1 cellular context compared by ENCODE assay signal in the genomic region with DNA sequence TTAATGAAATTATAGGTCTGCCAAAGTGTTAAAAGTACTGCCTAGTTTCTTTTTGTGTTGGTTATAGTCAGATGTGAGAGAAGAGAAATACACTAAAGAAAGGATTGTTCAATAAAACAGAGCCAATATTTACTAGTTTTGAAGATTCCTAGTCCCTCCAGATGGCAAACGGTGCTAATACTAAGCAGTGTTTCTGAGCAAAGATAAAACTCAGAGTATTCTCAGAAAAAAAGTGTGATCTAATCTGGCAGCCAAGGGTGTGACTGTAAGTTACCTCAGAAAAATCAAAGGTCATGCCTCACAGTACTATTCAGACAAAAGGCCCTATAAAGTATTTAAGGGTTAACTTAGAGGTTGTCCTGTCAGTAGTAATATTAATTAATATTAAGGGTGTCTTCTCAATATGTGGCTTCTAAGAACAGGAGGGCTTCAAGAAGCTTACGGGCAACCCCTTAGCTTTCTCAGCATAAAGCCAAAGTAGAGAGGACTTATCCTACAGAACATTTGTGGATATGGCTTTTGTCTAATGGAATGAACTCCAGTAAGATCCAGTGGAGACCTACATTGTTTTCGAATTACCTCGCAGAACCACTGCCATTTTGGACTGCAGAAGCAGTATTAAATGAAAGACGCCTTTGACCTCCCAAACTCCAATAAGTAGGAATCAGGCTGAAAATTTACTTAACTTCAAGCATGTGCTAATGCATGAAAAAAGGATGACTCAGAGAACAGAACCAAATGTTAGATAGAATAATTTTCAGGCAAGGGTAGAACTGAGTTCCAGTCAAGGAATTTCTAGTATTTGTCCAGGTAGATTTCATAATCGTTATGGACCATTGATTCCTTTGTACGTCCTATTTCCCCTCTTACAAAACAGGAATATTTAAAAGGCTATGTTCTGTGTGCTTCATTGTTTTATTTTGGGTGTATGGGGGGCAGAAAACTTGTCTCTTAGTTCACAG.
TF ChIP-seq lines count a peak whose summit lies in the region.

No MANE protein-coding gene starts in this region.

TF ChIP-seq in K562, 482 proteins besides CTCF, POLR2A, EP300 and RAD21 (continued from another document):
- TF ChIP-seq GTF2E2 (tag; IDR thresholded peaks at IDR 0.05): no peak
- TF ChIP-seq, protein P1, sequence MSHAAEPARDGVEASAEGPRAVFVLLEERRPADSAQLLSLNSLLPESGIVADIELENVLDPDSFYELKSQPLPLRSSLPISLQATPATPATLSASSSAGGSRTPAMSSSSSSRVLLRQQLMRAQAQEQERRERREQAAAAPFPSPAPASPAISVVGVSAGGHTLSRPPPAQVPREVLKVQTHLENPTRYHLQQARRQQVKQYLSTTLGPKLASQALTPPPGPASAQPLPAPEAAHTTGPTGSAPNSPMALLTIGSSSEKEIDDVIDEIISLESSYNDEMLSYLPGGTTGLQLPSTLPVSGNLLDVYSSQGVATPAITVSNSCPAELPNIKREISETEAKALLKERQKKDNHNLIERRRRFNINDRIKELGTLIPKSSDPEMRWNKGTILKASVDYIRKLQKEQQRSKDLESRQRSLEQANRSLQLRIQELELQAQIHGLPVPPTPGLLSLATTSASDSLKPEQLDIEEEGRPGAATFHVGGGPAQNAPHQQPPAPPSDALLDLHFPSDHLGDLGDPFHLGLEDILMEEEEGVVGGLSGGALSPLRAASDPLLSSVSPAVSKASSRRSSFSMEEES (CRISPR knock-in tag; IDR thresholded peaks at IDR 0.05): no peak
- TF ChIP-seq ZNF384 (IDR thresholded peaks at IDR 0.05; ENCODE audit: low read depth, low read length): peak; percentile 60; the same call in 1 of the 2 replicates
- peak; percentile 18; the same call in 1 of the 2 replicates for TF ChIP-seq CBFA2T3 (IDR thresholded peaks at IDR 0.05)
- TF ChIP-seq TAL1 (IDR thresholded peaks at IDR 0.05): no peak
- TF ChIP-seq, protein P2, sequence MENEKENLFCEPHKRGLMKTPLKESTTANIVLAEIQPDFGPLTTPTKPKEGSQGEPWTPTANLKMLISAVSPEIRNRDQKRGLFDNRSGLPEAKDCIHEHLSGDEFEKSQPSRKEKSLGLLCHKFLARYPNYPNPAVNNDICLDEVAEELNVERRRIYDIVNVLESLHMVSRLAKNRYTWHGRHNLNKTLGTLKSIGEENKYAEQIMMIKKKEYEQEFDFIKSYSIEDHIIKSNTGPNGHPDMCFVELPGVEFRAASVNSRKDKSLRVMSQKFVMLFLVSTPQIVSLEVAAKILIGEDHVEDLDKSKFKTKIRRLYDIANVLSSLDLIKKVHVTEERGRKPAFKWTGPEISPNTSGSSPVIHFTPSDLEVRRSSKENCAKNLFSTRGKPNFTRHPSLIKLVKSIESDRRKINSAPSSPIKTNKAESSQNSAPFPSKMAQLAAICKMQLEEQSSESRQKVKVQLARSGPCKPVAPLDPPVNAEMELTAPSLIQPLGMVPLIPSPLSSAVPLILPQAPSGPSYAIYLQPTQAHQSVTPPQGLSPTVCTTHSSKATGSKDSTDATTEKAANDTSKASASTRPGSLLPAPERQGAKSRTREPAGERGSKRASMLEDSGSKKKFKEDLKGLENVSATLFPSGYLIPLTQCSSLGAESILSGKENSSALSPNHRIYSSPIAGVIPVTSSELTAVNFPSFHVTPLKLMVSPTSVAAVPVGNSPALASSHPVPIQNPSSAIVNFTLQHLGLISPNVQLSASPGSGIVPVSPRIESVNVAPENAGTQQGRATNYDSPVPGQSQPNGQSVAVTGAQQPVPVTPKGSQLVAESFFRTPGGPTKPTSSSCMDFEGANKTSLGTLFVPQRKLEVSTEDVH (IDR thresholded peaks at IDR 0.05; ENCODE audit: low read depth, partially characterized antibody): no peak
- no peak for TF ChIP-seq SMAD3 (CRISPR knock-in tag; conservative IDR thresholded peaks at IDR 0.05)
- peak; percentile 16; the same call in 1 of the 2 replicates for TF ChIP-seq JUND (IDR thresholded peaks at IDR 0.05; ENCODE audit: borderline replicate concordance, low read depth, low read length)
- no peak; the same call in 2 of the 3 replicates for TF ChIP-seq JUND (tag; IDR thresholded peaks at IDR 0.05; ENCODE audit: borderline replicate concordance, low read depth, low read length)
- no peak for TF ChIP-seq CEBPB (tag; IDR thresholded peaks at IDR 0.05)
- TF ChIP-seq ZNF766 (CRISPR knock-in tag; conservative IDR thresholded peaks at IDR 0.05): no peak
- TF ChIP-seq DPF2 (IDR thresholded peaks at IDR 0.05): peak; percentile 55; the same call in 1 of the 2 replicates
- TF ChIP-seq, protein P3, sequence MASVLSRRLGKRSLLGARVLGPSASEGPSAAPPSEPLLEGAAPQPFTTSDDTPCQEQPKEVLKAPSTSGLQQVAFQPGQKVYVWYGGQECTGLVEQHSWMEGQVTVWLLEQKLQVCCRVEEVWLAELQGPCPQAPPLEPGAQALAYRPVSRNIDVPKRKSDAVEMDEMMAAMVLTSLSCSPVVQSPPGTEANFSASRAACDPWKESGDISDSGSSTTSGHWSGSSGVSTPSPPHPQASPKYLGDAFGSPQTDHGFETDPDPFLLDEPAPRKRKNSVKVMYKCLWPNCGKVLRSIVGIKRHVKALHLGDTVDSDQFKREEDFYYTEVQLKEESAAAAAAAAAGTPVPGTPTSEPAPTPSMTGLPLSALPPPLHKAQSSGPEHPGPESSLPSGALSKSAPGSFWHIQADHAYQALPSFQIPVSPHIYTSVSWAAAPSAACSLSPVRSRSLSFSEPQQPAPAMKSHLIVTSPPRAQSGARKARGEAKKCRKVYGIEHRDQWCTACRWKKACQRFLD (CRISPR knock-in tag; IDR thresholded peaks at IDR 0.05): no peak
- TF ChIP-seq, protein P4, sequence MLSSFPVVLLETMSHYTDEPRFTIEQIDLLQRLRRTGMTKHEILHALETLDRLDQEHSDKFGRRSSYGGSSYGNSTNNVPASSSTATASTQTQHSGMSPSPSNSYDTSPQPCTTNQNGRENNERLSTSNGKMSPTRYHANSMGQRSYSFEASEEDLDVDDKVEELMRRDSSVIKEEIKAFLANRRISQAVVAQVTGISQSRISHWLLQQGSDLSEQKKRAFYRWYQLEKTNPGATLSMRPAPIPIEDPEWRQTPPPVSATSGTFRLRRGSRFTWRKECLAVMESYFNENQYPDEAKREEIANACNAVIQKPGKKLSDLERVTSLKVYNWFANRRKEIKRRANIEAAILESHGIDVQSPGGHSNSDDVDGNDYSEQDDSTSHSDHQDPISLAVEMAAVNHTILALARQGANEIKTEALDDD (IDR thresholded peaks at IDR 0.05): peak; percentile 15; the same call in 1 of the 2 replicates
- TF ChIP-seq TBP (optimal IDR thresholded peaks at IDR 0.05; ENCODE audit: low read depth, low read length): no peak
- TF ChIP-seq, protein P5, sequence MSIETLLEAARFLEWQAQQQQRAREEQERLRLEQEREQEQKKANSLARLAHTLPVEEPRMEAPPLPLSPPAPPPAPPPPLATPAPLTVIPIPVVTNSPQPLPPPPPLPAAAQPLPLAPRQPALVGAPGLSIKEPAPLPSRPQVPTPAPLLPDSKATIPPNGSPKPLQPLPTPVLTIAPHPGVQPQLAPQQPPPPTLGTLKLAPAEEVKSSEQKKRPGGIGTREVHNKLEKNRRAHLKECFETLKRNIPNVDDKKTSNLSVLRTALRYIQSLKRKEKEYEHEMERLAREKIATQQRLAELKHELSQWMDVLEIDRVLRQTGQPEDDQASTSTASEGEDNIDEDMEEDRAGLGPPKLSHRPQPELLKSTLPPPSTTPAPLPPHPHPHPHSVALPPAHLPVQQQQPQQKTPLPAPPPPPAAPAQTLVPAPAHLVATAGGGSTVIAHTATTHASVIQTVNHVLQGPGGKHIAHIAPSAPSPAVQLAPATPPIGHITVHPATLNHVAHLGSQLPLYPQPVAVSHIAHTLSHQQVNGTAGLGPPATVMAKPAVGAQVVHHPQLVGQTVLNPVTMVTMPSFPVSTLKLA (conservative IDR thresholded peaks at IDR 0.05): no peak
- TF ChIP-seq PCBP2 (IDR thresholded peaks at IDR 0.05; ENCODE audit: low read depth, low read length, poor library complexity, severe bottlenecking): no peak
- TF ChIP-seq EZH2 (IDR thresholded peaks at IDR 0.05; ENCODE audit: borderline replicate concordance, low read depth, low read length): no peak
- no peak for TF ChIP-seq RBM17 (IDR thresholded peaks at IDR 0.05; ENCODE audit: borderline replicate concordance, low read depth, low read length)
- no peak for TF ChIP-seq MAFF (IDR thresholded peaks at IDR 0.05; ENCODE audit: low read length)
- peak; percentile 15; the same call in 1 of the 2 replicates for TF ChIP-seq CXXC5 (CRISPR knock-in tag; IDR thresholded peaks at IDR 0.05)
- TF ChIP-seq CC2D1A (IDR thresholded peaks at IDR 0.05): no peak
- TF ChIP-seq RBM34 (IDR thresholded peaks at IDR 0.05; ENCODE audit: borderline replicate concordance, insufficient read depth, low read length): no peak
